ENCODE assay signal across 27 cellular contexts in genomic region chr2:209721497-209721896, GRCh38. TPM values are rescaled to one million over a fixed set of nuclear protein-coding genes. Genes with fewer than 3 reads are reported as not detected.
DNase-seq lines count a peak whose midpoint lies in the region; ATAC-seq, FAIRE-seq and TF ChIP-seq lines count a peak whose summit lies in the region.
"Had no signal": no experiment of that assay in that cellular context is flagged by ENCODE, and none has a peak within 500 bp of the region (broad histone marks: within the 10 kb centered on the region; RNA-seq: fewer than 3 reads in every experiment).

No MANE protein-coding gene starts in this region.

- no peak overlapping the region for H3K4me3 Mint-ChIP-seq in HFFc6
- H3K4me3 Mint-ChIP-seq in Calu3 (ENCODE audit: low read depth, unreplicated experiment), result no peak overlapping the region
- H3K4me3 Mint-ChIP-seq: activated naive CD8-positive, alpha-beta T cell treated with anti-CD3 and anti-CD28 coated beads, Interleukin-2, amount 10 ng/mL, durations not matched to agents 7 days and 5 days; H9; naive thymus-derived CD8-positive, alpha-beta T cell; T-helper 1 cell treated with Interleukin-12 subunit alpha and Interleukin-12 subunit beta and Interleukin-4 antibody, amounts not matched to agents 30 μg/mL and 1 μg/mL, for 36 hours had no signal

- H3K4me3 ChIP-seq in A549 (no peak overlapping the region), astrocyte of the spinal cord (ENCODE audit: low read depth, low read length) (no peak overlapping the region), fibroblast of the aortic adventitia (ENCODE audit: low read depth, low read length) (no peak overlapping the region)
- H3K4me3 ChIP-seq: psoas muscle, tibial nerve had no signal

- H3K9me3 Mint-ChIP-seq in HFFc6 (peaks cover 6% of the 10 kb centered on the region; the same call in 1 of the 2 replicates), Calu3 (ENCODE audit: low read depth, unreplicated experiment) (no peaks in the 10 kb centered on the region)
- H3K9me3 Mint-ChIP-seq: activated naive CD8-positive, alpha-beta T cell treated with anti-CD3 and anti-CD28 coated beads, Interleukin-2, amount 10 ng/mL, durations not matched to agents 7 days and 5 days; H9; T-helper 1 cell treated with Interleukin-12 subunit alpha and Interleukin-12 subunit beta and Interleukin-4 antibody, amounts not matched to agents 30 μg/mL and 1 μg/mL, for 36 hours had no signal

- TF ChIP-seq EP300 in A549 (IDR thresholded peaks at IDR 0.05), result no peak

- in situ Hi-C loops in astrocyte of the spinal cord (cut with HindIII; ENCODE audit: low sequenced_read_pairs), result no loop called here

- no peak overlapping the region for H3K27ac ChIP-seq in A549
- no peak overlapping the region for H3K27ac ChIP-seq in substantia nigra (ENCODE audit: low read depth, low read length, poor library complexity, severe bottlenecking)
- H3K27ac ChIP-seq: psoas muscle, tibial nerve had no signal

- BruUV-seq in Calu3 (replicated peaks; lab: Mats Ljungman, UMichigan), result no TSS peak

- no peak overlapping the region for H3K27ac Mint-ChIP-seq in HFFc6
- no peak overlapping the region for H3K27ac Mint-ChIP-seq in Calu3 (ENCODE audit: unreplicated experiment)
- H3K27ac Mint-ChIP-seq: activated naive CD8-positive, alpha-beta T cell treated with anti-CD3 and anti-CD28 coated beads, Interleukin-2, amount 10 ng/mL, durations not matched to agents 7 days and 5 days; H9; naive thymus-derived CD8-positive, alpha-beta T cell; T-helper 1 cell treated with Interleukin-12 subunit alpha and Interleukin-12 subunit beta and Interleukin-4 antibody, amounts not matched to agents 30 μg/mL and 1 μg/mL, for 36 hours had no signal

- H3K4me1 ChIP-seq in A549, result no peaks in the 10 kb centered on the region
- H3K4me1 ChIP-seq: BE2C, psoas muscle, tibial nerve had no signal

- no peak overlapping the region for H3K4me2 ChIP-seq in A549

- DNase-seq in A549 (ENCODE audit: low read depth in 1 of 2, low spot score in 1 of 2) (no peak), HFFc6 (peak; percentile 17), astrocyte of the spinal cord (ENCODE audit: low read depth, low spot score) (peak; percentile 33), fibroblast of the aortic adventitia (ENCODE audit: low read depth) (peak; percentile 29), posterior vena cava (ENCODE audit: low spot score) (no peak), Calu3 (no peak), substantia nigra (lab: John Stamatoyannopoulos, UW) (no peak)
- DNase-seq: activated CD4-positive, alpha-beta T cell treated with anti-CD3 and anti-CD28 coated beads for 1 hour; activated effector memory CD4-positive, alpha-beta T cell treated with Interleukin-2 at 50 U/mL for 16 hours; activated naive CD8-positive, alpha-beta T cell treated with anti-CD3 and anti-CD28 coated beads, Interleukin-2, amount 10 ng/mL, durations not matched to agents 7 days and 5 days; activated T-cell treated with anti-CD3 and anti-CD28 coated beads for 4 hours; BE2C; H9; midbrain; naive thymus-derived CD8-positive, alpha-beta T cell; NCI-H1417; NCI-H2081; NCI-H226; NCI-H774; nucleus accumbens; psoas muscle; RPMI8226; stimulated activated CD4-positive, alpha-beta T cell treated with anti-CD3 and anti-CD28 coated beads, Interleukin-2, amount 100 ng/mL, for 24 hours had no signal

- H3K36me3 Mint-ChIP-seq in HFFc6 (ENCODE audit: low read depth) (no peaks in the 10 kb centered on the region; the same call in 1 of the 2 replicates), Calu3 (ENCODE audit: insufficient read depth, unreplicated experiment) (no peaks in the 10 kb centered on the region)
- H3K36me3 Mint-ChIP-seq: activated naive CD8-positive, alpha-beta T cell treated with anti-CD3 and anti-CD28 coated beads, Interleukin-2, amount 10 ng/mL, durations not matched to agents 7 days and 5 days; naive thymus-derived CD8-positive, alpha-beta T cell had no signal

- TF ChIP-seq CTCF in A549 (IDR thresholded peaks at IDR 0.05) (no peak), HFFc6 (IDR thresholded peaks at IDR 0.05) (no peak), astrocyte of the spinal cord (IDR thresholded peaks at IDR 0.05; ENCODE audit: low read depth, low read length) (no peak), fibroblast of the aortic adventitia (IDR thresholded peaks at IDR 0.05; ENCODE audit: insufficient read depth, low read length) (no peak), Calu3 (IDR thresholded peaks at IDR 0.05; ENCODE audit: unreplicated experiment) (no peak)

- CTCF ChIA-PET in A549 (lab: Yijun Ruan, JAX), result no interaction called here
- CTCF ChIA-PET in Calu3 (lab: Charles Lee), result no interaction called here

- no peaks in the 10 kb centered on the region for H3K9me3 ChIP-seq in A549
- H3K9me3 ChIP-seq: BE2C, psoas muscle, tibial nerve had no signal

- POLR2A ChIA-PET in A549 (lab: Yijun Ruan, JAX), result no interaction called here

- intact Hi-C loops in posterior vena cava (cut with DNase I), result no loop called here
- intact Hi-C loops in Calu3 (cut with micrococcal nuclease; ENCODE audit: unreplicated experiment), result no loop called here

- H3K4me1 Mint-ChIP-seq in HFFc6 (ENCODE audit: low read depth) (peaks cover 16% of the 10 kb centered on the region), Calu3 (ENCODE audit: low read depth, unreplicated experiment) (no peaks in the 10 kb centered on the region)
- H3K4me1 Mint-ChIP-seq: activated naive CD8-positive, alpha-beta T cell treated with anti-CD3 and anti-CD28 coated beads, Interleukin-2, amount 10 ng/mL, durations not matched to agents 7 days and 5 days; naive thymus-derived CD8-positive, alpha-beta T cell had no signal

- FAIRE-seq in A549 (lab: Jason Lieb, UNC), result no peak
- FAIRE-seq: G401.6 had no signal

- no peak for ATAC-seq in A549
- no peak for ATAC-seq in GM19455 (IDR thresholded peaks at IDR 0.05; ENCODE audit: unreplicated experiment)
- ATAC-seq: naive thymus-derived CD8-positive, alpha-beta T cell; psoas muscle had no signal

- no peak for TF ChIP-seq RAD21 in A549 (conservative IDR thresholded peaks at IDR 0.05 in 1 of 2, IDR thresholded peaks at IDR 0.05 in 1 of 2)

- no peak for TF ChIP-seq POLR2A in A549 (IDR thresholded peaks at IDR 0.05; ENCODE audit: low read length)

- H3K27me3 Mint-ChIP-seq in HFFc6 (ENCODE audit: insufficient read depth) (no peaks in the 10 kb centered on the region; the same call in 1 of the 2 replicates), Calu3 (ENCODE audit: unreplicated experiment) (no peaks in the 10 kb centered on the region)
- H3K27me3 Mint-ChIP-seq: activated naive CD8-positive, alpha-beta T cell treated with anti-CD3 and anti-CD28 coated beads, Interleukin-2, amount 10 ng/mL, durations not matched to agents 7 days and 5 days had no signal

TF ChIP-seq in A549, 52 proteins besides CTCF, POLR2A, EP300 and RAD21:
- TF ChIP-seq FOSL2 (IDR thresholded peaks at IDR 0.05), result no peak
- TF ChIP-seq FOSL2 (CRISPR knock-in tag; IDR thresholded peaks at IDR 0.05), result 0 out of 2 replicates have a peak, but pooled peaks have one; percentile 6
- TF ChIP-seq RARB (CRISPR knock-in tag; IDR thresholded peaks at IDR 0.05), result no peak
- no peak for TF ChIP-seq FOXS1 (CRISPR knock-in tag; IDR thresholded peaks at IDR 0.05)
- TF ChIP-seq NR3C1 (IDR thresholded peaks at IDR 0.05), result no peak
- TF ChIP-seq PHF8 (IDR thresholded peaks at IDR 0.05; ENCODE audit: borderline replicate concordance, low read depth), result no peak
- no peak for TF ChIP-seq FOSB (CRISPR knock-in tag; IDR thresholded peaks at IDR 0.05)
- no peak for TF ChIP-seq E2F6 (IDR thresholded peaks at IDR 0.05; ENCODE audit: borderline replicate concordance, low read depth)

RNA-seq across cellular contexts. Expression of gene UNC80, which starts 50.1 kb away (rescaled TPM):
- polyA plus RNA-seq in A549 (2011; rRNA removed), result not detected in 2 replicates
- polyA plus RNA-seq in A549 (2012; cell fraction: cytosol; rRNA removed), result not detected in 2 replicates
- polyA plus RNA-seq in A549 (2012; cell fraction: nucleus; rRNA removed), result not detected in 2 replicates
- not detected in 3 replicates for polyA plus RNA-seq in A549 (2017; fragmentation: RNase III; extraction: RNeasy Plus Mini Kit Qiagen cat#74134 plus additional on column Dnase treatment)
- not detected in 2 replicates for polyA minus RNA-seq in A549 (2011; rRNA and poly(A)+ RNA removed)
- not detected for total RNA-seq in HFFc6 (2021; fragmentation: NEBNext Ultra II Directional; extraction: Animal tissue kit (Norgen Biotek cat#: 25700))
- not detected in 2 replicates for total RNA-seq in fibroblast of the aortic adventitia (ENCODE audit: low replicate concordance)
- not detected for total RNA-seq in posterior vena cava
- not detected in 2 replicates for total RNA-seq in Calu3 (2022)
- total RNA-seq: activated naive CD8-positive, alpha-beta T cell treated with anti-CD3 and anti-CD28 coated beads, Interleukin-2, amount 10 ng/mL, durations not matched to agents 7 days and 5 days; naive thymus-derived CD8-positive, alpha-beta T cell; psoas muscle had no signal
- polyA plus RNA-seq: naive thymus-derived CD8-positive, alpha-beta T cell had no signal

Comparison
In these comparisons a context has a peak if more than half of its experiments do, and no peak if none do; other contexts are left out.
1. DNase-seq: peak in HFFc6 (single experiment), astrocyte of the spinal cord (single experiment) and fibroblast of the aortic adventitia (single experiment); none in A549 (0 of 2), posterior vena cava (single experiment), Calu3 (single experiment) and substantia nigra (0 of 49).